ENCODE assay signal across 19 cellular contexts in genomic region chr2:37357053-37357452, GRCh38. TPM values are rescaled to one million over a fixed set of nuclear protein-coding genes. Genes with fewer than 3 reads are reported as not detected.
"Had no signal": no experiment of that assay in that cellular context is flagged by ENCODE, and none has a peak within 500 bp of the region (broad histone marks: within the 10 kb centered on the region; RNA-seq: fewer than 3 reads in every experiment).

No MANE protein-coding gene starts in this region.

- H3K27ac ChIP-seq: cardiac muscle cell, foreskin keratinocyte, transverse colon, vagina had no signal

- H3K27ac Mint-ChIP-seq: activated CD8-positive, alpha-beta T cell treated with anti-CD3 and anti-CD28 coated beads for 36 hours; activated naive CD4-positive, alpha-beta T cell treated with anti-CD3 and anti-CD28 coated beads, Interleukin-2, amount 50 U/mL, for 72 hours; activated T-cell treated with anti-CD3 and anti-CD28 coated beads, Interleukin-2, amount 50 U/mL, for 72 hours; endodermal cell; nephron had no signal

- H3K4me3 ChIP-seq: cardiac muscle cell, transverse colon, vagina had no signal

- ATAC-seq: activated CD8-positive, alpha-beta T cell treated with anti-CD3 and anti-CD28 coated beads for 36 hours; activated naive CD4-positive, alpha-beta T cell treated with anti-CD3 and anti-CD28 coated beads, Interleukin-2, amount 50 U/mL, for 72 hours; activated T-cell treated with anti-CD3 and anti-CD28 coated beads, Interleukin-2, amount 50 U/mL, for 72 hours; foreskin keratinocyte had no signal

- H3K4me1 ChIP-seq: vagina had no signal

- H3K36me3 ChIP-seq: cardiac muscle cell, vagina had no signal

- H3K9me3 Mint-ChIP-seq: activated CD8-positive, alpha-beta T cell treated with anti-CD3 and anti-CD28 coated beads for 36 hours; activated naive CD4-positive, alpha-beta T cell treated with anti-CD3 and anti-CD28 coated beads, Interleukin-2, amount 50 U/mL, for 72 hours; activated T-cell treated with anti-CD3 and anti-CD28 coated beads, Interleukin-2, amount 50 U/mL, for 72 hours; endodermal cell; nephron had no signal

- H3K4me1 Mint-ChIP-seq: nephron had no signal

- DNase-seq: activated CD4-positive, alpha-beta T cell treated with anti-CD3 and anti-CD28 coated beads for 4 hours; activated CD8-positive, alpha-beta memory T cell treated with anti-CD3 and anti-CD28 coated beads, Interleukin-2, amount 50 U/mL, for 48 hours; activated CD8-positive, alpha-beta T cell treated with anti-CD3 and anti-CD28 coated beads for 36 hours; activated gamma-delta T cell; activated T-cell treated with anti-CD3 and anti-CD28 coated beads, Interleukin-2, amount 50 U/mL, for 72 hours; foreskin keratinocyte; kidney glomerular epithelial cell; nucleus accumbens; posterior cingulate gyrus; stimulated activated CD4-positive, alpha-beta T cell treated with anti-CD3 and anti-CD28 coated beads, Interleukin-15, amount 100 ng/mL, for 24 hours; stimulated activated CD4-positive, alpha-beta T cell treated with anti-CD3 and anti-CD28 coated beads, Interleukin-4, amount 100 ng/mL, for 1 hour; stimulated activated naive CD4-positive, alpha-beta T cell; substantia nigra; transverse colon had no signal

- H3K4me3 Mint-ChIP-seq: activated CD8-positive, alpha-beta T cell treated with anti-CD3 and anti-CD28 coated beads for 36 hours; activated T-cell treated with anti-CD3 and anti-CD28 coated beads, Interleukin-2, amount 50 U/mL, for 72 hours; endodermal cell; nephron had no signal

- H3K9me3 ChIP-seq: transverse colon, vagina had no signal

RNA-seq across cellular contexts. Expression of gene QPCT, which starts 12.6 kb away (rescaled TPM):
- polyA plus RNA-seq: cardiac muscle cell had no signal
